1 cellular context compared by ENCODE assay signal in the genomic region with DNA sequence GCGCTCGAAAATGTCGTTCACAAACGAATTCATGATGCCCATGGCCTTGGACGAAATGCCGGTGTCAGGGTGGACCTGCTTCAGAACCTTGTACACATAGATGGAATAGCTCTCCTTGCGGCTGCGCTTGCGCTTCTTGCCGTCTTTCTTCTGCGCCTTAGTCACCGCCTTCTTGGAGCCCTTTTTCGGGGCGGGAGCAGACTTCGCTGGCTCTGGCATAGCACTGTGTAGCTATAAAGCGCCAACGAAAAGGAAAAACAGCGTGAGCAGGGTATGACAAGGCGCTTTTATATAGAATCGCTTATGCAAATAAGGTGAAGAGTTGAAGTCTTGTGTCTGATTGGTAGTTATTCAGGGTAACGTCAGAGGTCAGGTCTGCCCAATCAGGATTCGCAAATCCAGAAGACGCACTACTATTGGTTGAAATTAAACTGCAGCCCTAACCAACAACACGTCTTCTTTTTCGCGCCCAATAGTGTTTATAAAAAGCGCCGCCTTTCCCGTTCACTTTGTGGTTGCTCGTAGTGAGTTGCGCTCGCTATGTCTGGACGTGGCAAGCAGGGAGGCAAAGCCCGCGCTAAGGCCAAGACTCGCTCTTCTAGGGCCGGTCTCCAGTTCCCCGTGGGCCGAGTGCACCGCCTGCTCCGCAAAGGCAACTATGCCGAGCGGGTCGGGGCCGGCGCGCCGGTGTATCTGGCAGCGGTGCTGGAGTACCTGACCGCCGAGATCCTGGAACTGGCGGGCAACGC.
TF ChIP-seq lines count a peak whose summit lies in the region.

No MANE protein-coding gene starts in this region.

TF ChIP-seq in K562, 482 proteins besides CTCF, POLR2A, EP300 and RAD21 (continued from another document and continues in another):
- TF ChIP-seq ZKSCAN3 (CRISPR knock-in tag; IDR thresholded peaks at IDR 0.05) (no peak), ZNF79 (CRISPR knock-in tag; IDR thresholded peaks at IDR 0.05; ENCODE audit: low read depth) (no peak), ZKSCAN1 (IDR thresholded peaks at IDR 0.05; ENCODE audit: low read depth, low read length) (peak; percentile 95), SMARCA5 (IDR thresholded peaks at IDR 0.05) (no peak), ZNF431 (CRISPR knock-in tag; IDR thresholded peaks at IDR 0.05) (peak; percentile 84), ZNF316 (IDR thresholded peaks at IDR 0.05) (peak; percentile 63; the same call in 1 of the 2 replicates), ZNF354B (CRISPR knock-in tag; IDR thresholded peaks at IDR 0.05) (no peak), STAT5A (IDR thresholded peaks at IDR 0.05; ENCODE audit: borderline replicate concordance, low read length) (0 out of 2 replicates have a peak, but pooled peaks have one; percentile 33), MIER1 (IDR thresholded peaks at IDR 0.05; ENCODE audit: low read depth) (no peak), PRPF4 (IDR thresholded peaks at IDR 0.05; ENCODE audit: insufficient read depth, low read depth, low read length, poor library complexity, severe bottlenecking) (peak; percentile 100), NELFE (IDR thresholded peaks at IDR 0.05; ENCODE audit: insufficient read depth, insufficient read length) (peak; percentile 98), SIX5 (IDR thresholded peaks at IDR 0.05; ENCODE audit: borderline replicate concordance in 1 of 2, insufficient read depth in 1 of 2, low read depth in 1 of 2, low read length in 2 of 2) (0 out of 4 replicates have a peak, but pooled peaks of 1 of the 2 experiments have one; percentile 7), ZNF408 (CRISPR knock-in tag; IDR thresholded peaks at IDR 0.05; ENCODE audit: low read depth) (no peak), GABPA (tag; conservative IDR thresholded peaks at IDR 0.05; ENCODE audit: low read depth) (no peak), SOX6 (IDR thresholded peaks at IDR 0.05) (peak; percentile 72), KLF16 (IDR thresholded peaks at IDR 0.05) (no peak), BRD9 (IDR thresholded peaks at IDR 0.05; ENCODE audit: low read depth, partially characterized antibody) (no peak), NR2C1 (IDR thresholded peaks at IDR 0.05) (peak; percentile 66; the same call in 1 of the 2 replicates), NR2C1 (tag; IDR thresholded peaks at IDR 0.05) (peak; percentile 79), HCFC1 (IDR thresholded peaks at IDR 0.05; ENCODE audit: low read depth, low read length) (peak; percentile 39; the same call in 1 of the 2 replicates), ZNF76 (CRISPR knock-in tag; IDR thresholded peaks at IDR 0.05; ENCODE audit: borderline replicate concordance) (0 out of 2 replicates have a peak, but pooled peaks have one; percentile 19), PRMT5 (CRISPR knock-in tag; IDR thresholded peaks at IDR 0.05) (peak; percentile 75; the same call in 1 of the 2 replicates), NR2C2 (CRISPR knock-in tag; IDR thresholded peaks at IDR 0.05) (peak; percentile 87), NR2C2 (tag; IDR thresholded peaks at IDR 0.05) (peak; percentile 91), HDAC6 (IDR thresholded peaks at IDR 0.05; ENCODE audit: low read depth, low read length) (peak; percentile 88; the same call in 1 of the 2 replicates), ZNF561 (CRISPR knock-in tag; conservative IDR thresholded peaks at IDR 0.05) (no peak), ZNF12 (CRISPR knock-in tag; IDR thresholded peaks at IDR 0.05) (peak; percentile 33), KAT2B (IDR thresholded peaks at IDR 0.05; ENCODE audit: low read depth, low read length) (no peak), CHD4 (IDR thresholded peaks at IDR 0.05; ENCODE audit: insufficient read depth, insufficient replicate concordance, low read depth, low read length, poor library complexity, severe bottlenecking) (no peak), SUPT5H (IDR thresholded peaks at IDR 0.05) (peak; percentile 100), NR2F6 (CRISPR knock-in tag; IDR thresholded peaks at IDR 0.05) (peak; percentile 75; the same call in 1 of the 2 replicates), NCOA4 (IDR thresholded peaks at IDR 0.05; ENCODE audit: partially characterized antibody) (no peak), RBM22 (IDR thresholded peaks at IDR 0.05; ENCODE audit: low read depth, low read length, poor library complexity, severe bottlenecking) (peak; percentile 100), TAL1 (IDR thresholded peaks at IDR 0.05) (no peak), FOXA3 (CRISPR knock-in tag; conservative IDR thresholded peaks at IDR 0.05 in 1 of 2, IDR thresholded peaks at IDR 0.05 in 1 of 2) (peak in 1 of 2 experiments; percentile 88; a peak in 2 of 4 replicates), ZNF436 (CRISPR knock-in tag; IDR thresholded peaks at IDR 0.05) (0 out of 2 replicates have a peak, but pooled peaks have one; percentile 49), BCOR (IDR thresholded peaks at IDR 0.05) (no peak; the same call in 1 of the 2 replicates), ZC3H11A (IDR thresholded peaks at IDR 0.05; ENCODE audit: low read depth, low read length) (0 out of 2 replicates have a peak, but pooled peaks have one; percentile 49), NFIX (CRISPR knock-in tag; IDR thresholded peaks at IDR 0.05; ENCODE audit: low read depth) (no peak)
- TF ChIP-seq, protein P1, sequence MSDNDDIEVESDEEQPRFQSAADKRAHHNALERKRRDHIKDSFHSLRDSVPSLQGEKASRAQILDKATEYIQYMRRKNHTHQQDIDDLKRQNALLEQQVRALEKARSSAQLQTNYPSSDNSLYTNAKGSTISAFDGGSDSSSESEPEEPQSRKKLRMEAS (CRISPR knock-in tag; IDR thresholded peaks at IDR 0.05), result peak; percentile 40
- TF ChIP-seq, protein P2, sequence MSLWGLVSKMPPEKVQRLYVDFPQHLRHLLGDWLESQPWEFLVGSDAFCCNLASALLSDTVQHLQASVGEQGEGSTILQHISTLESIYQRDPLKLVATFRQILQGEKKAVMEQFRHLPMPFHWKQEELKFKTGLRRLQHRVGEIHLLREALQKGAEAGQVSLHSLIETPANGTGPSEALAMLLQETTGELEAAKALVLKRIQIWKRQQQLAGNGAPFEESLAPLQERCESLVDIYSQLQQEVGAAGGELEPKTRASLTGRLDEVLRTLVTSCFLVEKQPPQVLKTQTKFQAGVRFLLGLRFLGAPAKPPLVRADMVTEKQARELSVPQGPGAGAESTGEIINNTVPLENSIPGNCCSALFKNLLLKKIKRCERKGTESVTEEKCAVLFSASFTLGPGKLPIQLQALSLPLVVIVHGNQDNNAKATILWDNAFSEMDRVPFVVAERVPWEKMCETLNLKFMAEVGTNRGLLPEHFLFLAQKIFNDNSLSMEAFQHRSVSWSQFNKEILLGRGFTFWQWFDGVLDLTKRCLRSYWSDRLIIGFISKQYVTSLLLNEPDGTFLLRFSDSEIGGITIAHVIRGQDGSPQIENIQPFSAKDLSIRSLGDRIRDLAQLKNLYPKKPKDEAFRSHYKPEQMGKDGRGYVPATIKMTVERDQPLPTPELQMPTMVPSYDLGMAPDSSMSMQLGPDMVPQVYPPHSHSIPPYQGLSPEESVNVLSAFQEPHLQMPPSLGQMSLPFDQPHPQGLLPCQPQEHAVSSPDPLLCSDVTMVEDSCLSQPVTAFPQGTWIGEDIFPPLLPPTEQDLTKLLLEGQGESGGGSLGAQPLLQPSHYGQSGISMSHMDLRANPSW (CRISPR knock-in tag; IDR thresholded peaks at IDR 0.05), result peak; percentile 98
- TF ChIP-seq, protein P3, sequence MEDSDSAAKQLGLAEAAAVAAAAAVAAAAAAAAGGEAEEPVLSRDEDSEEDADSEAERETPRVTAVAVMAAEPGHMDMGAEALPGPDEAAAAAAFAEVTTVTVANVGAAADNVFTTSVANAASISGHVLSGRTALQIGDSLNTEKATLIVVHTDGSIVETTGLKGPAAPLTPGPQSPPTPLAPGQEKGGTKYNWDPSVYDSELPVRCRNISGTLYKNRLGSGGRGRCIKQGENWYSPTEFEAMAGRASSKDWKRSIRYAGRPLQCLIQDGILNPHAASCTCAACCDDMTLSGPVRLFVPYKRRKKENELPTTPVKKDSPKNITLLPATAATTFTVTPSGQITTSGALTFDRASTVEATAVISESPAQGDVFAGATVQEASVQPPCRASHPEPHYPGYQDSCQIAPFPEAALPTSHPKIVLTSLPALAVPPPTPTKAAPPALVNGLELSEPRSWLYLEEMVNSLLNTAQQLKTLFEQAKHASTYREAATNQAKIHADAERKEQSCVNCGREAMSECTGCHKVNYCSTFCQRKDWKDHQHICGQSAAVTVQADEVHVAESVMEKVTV (CRISPR knock-in tag; IDR thresholded peaks at IDR 0.05), result no peak
- TF ChIP-seq, protein P4, sequence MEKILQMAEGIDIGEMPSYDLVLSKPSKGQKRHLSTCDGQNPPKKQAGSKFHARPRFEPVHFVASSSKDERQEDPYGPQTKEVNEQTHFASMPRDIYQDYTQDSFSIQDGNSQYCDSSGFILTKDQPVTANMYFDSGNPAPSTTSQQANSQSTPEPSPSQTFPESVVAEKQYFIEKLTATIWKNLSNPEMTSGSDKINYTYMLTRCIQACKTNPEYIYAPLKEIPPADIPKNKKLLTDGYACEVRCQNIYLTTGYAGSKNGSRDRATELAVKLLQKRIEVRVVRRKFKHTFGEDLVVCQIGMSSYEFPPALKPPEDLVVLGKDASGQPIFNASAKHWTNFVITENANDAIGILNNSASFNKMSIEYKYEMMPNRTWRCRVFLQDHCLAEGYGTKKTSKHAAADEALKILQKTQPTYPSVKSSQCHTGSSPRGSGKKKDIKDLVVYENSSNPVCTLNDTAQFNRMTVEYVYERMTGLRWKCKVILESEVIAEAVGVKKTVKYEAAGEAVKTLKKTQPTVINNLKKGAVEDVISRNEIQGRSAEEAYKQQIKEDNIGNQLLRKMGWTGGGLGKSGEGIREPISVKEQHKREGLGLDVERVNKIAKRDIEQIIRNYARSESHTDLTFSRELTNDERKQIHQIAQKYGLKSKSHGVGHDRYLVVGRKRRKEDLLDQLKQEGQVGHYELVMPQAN (IDR thresholded peaks at IDR 0.05; ENCODE audit: borderline replicate concordance), result no peak; the same call in 1 of the 2 replicates
- TF ChIP-seq, protein P5, sequence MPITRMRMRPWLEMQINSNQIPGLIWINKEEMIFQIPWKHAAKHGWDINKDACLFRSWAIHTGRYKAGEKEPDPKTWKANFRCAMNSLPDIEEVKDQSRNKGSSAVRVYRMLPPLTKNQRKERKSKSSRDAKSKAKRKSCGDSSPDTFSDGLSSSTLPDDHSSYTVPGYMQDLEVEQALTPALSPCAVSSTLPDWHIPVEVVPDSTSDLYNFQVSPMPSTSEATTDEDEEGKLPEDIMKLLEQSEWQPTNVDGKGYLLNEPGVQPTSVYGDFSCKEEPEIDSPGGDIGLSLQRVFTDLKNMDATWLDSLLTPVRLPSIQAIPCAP (CRISPR knock-in tag; IDR thresholded peaks at IDR 0.05; ENCODE audit: borderline replicate concordance), result peak; percentile 75; the same call in 1 of the 2 replicates
- TF ChIP-seq, protein P6, sequence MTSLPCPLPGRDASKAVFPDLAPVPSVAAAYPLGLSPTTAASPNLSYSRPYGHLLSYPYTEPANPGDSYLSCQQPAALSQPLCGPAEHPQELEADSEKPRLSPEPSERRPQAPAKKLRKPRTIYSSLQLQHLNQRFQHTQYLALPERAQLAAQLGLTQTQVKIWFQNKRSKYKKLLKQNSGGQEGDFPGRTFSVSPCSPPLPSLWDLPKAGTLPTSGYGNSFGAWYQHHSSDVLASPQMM (CRISPR knock-in tag; IDR thresholded peaks at IDR 0.05), result no peak
- TF ChIP-seq, protein P7, sequence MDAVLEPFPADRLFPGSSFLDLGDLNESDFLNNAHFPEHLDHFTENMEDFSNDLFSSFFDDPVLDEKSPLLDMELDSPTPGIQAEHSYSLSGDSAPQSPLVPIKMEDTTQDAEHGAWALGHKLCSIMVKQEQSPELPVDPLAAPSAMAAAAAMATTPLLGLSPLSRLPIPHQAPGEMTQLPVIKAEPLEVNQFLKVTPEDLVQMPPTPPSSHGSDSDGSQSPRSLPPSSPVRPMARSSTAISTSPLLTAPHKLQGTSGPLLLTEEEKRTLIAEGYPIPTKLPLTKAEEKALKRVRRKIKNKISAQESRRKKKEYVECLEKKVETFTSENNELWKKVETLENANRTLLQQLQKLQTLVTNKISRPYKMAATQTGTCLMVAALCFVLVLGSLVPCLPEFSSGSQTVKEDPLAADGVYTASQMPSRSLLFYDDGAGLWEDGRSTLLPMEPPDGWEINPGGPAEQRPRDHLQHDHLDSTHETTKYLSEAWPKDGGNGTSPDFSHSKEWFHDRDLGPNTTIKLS (IDR thresholded peaks at IDR 0.05; ENCODE audit: borderline replicate concordance, low read depth), result peak; percentile 82; the same call in 1 of the 2 replicates
- TF ChIP-seq, protein P8, sequence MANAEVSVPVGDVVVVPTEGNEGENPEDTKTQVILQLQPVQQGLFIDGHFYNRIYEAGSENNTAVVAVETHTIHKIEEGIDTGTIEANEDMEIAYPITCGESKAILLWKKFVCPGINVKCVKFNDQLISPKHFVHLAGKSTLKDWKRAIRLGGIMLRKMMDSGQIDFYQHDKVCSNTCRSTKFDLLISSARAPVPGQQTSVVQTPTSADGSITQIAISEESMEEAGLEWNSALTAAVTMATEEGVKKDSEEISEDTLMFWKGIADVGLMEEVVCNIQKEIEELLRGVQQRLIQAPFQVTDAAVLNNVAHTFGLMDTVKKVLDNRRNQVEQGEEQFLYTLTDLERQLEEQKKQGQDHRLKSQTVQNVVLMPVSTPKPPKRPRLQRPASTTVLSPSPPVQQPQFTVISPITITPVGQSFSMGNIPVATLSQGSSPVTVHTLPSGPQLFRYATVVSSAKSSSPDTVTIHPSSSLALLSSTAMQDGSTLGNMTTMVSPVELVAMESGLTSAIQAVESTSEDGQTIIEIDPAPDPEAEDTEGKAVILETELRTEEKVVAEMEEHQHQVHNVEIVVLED (CRISPR knock-in tag; IDR thresholded peaks at IDR 0.05), result no peak
- TF ChIP-seq, protein P9, sequence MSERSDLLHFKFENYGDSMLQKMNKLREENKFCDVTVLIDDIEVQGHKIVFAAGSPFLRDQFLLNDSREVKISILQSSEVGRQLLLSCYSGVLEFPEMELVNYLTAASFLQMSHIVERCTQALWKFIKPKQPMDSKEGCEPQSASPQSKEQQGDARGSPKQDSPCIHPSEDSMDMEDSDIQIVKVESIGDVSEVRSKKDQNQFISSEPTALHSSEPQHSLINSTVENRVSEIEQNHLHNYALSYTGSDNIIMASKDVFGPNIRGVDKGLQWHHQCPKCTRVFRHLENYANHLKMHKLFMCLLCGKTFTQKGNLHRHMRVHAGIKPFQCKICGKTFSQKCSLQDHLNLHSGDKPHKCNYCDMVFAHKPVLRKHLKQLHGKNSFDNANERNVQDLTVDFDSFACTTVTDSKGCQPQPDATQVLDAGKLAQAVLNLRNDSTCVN (CRISPR knock-in tag; IDR thresholded peaks at IDR 0.05), result peak; percentile 90
- TF ChIP-seq, protein P10, sequence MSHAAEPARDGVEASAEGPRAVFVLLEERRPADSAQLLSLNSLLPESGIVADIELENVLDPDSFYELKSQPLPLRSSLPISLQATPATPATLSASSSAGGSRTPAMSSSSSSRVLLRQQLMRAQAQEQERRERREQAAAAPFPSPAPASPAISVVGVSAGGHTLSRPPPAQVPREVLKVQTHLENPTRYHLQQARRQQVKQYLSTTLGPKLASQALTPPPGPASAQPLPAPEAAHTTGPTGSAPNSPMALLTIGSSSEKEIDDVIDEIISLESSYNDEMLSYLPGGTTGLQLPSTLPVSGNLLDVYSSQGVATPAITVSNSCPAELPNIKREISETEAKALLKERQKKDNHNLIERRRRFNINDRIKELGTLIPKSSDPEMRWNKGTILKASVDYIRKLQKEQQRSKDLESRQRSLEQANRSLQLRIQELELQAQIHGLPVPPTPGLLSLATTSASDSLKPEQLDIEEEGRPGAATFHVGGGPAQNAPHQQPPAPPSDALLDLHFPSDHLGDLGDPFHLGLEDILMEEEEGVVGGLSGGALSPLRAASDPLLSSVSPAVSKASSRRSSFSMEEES (CRISPR knock-in tag; IDR thresholded peaks at IDR 0.05), result no peak
